In the genomic region with DNA sequence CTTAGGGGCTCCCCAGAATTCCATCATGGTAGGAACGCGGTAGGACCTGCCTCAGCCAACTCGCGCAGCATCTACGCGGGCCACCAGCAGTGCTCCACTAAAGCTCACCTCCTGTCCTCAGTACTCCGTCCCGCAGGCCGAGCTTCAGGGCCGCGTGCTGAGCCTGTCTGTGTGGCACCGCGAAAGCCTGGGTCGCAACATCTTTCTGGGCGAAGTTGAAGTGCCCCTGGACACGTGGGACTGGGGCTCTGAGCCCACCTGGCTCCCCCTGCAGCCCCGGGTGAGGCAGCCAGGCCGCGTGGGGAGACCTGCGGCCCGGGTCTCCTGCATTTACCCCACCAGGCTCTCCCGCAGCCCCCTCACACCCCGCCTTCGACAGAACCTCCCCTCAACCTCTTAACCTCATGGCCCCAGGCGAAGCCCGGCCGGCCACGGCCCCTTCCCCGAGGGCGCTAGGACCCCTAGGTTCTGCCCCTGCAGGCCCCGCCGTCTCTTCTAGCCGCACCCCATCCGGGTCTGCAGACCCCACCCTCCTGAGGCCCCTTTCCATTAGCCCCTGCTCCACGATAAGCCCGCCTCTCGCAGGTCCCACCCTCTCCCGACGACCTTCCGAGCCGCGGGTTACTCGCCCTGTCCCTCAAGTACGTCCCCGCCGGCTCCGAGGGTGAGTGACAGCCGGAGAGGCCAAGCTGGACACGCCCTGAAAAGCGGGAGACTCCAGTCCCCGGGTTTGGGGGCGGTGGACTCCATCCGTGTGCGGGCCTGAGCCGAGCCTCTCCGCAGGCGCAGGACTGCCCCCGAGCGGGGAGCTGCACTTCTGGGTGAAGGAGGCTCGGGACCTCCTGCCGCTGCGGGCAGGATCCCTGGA, we compare ENCODE assay signal across 10 cellular contexts. TPM values are rescaled to one million over a fixed set of nuclear protein-coding genes. Genes with fewer than 3 reads are reported as not detected.
A peak's percentile ranks its signal among the peaks of the same experiment; 100 is the strongest.
DNase-seq lines count a peak whose midpoint lies in the region; ATAC-seq and TF ChIP-seq lines count a peak whose summit lies in the region.
"Had no signal": no experiment of that assay in that cellular context is flagged by ENCODE, and none has a peak within 500 bp of the region (broad histone marks: within the 10 kb centered on the region; RNA-seq: fewer than 3 reads in every experiment).

No MANE protein-coding gene starts in this region.

- 0 out of 2 replicates have a peak, but pooled peaks have one; percentile 4 for TF ChIP-seq CTCF in BJ (IDR thresholded peaks at IDR 0.05; ENCODE audit: insufficient read depth, low read depth, low read length)
- TF ChIP-seq CTCF in WERI-Rb-1 (IDR thresholded peaks at IDR 0.05; ENCODE audit: low read depth, low read length), result no peak
- TF ChIP-seq CTCF in osteocyte (IDR thresholded peaks at IDR 0.05), result no peak

- H3K27me3 Mint-ChIP-seq in osteocyte (ENCODE audit: unreplicated experiment), result no peaks in the 10 kb centered on the region
- no peaks in the 10 kb centered on the region for H3K27me3 Mint-ChIP-seq in activated CD8-positive, alpha-beta memory T cell treated with anti-CD3 and anti-CD28 coated beads, Interleukin-2, amount 10 ng/mL, durations not matched to agents 7 days and 5 days

- CTCF ChIA-PET in BJ (lab: Yijun Ruan, JAX), result interaction anchor here (0.7 to 4.1 kb wide), 5 partner anchors 17 to 53 kb away, joined by 3 to 37 read pairs (median 4); no protein-coding TSS in a partner anchor
- CTCF ChIA-PET in activated CD8-positive, alpha-beta memory T cell treated with anti-CD3 and anti-CD28 coated beads, Interleukin-2, amount 10 ng/mL, durations not matched to agents 7 days and 5 days (lab: Charles Lee), result interaction anchor here (1.1 to 1.4 kb wide), 2 partner anchors 10 to 18 kb away, joined by 3 to 4 read pairs; partner anchors contain the start of gene SYTL1

- no peaks in the 10 kb centered on the region for H3K9me3 Mint-ChIP-seq in osteocyte (ENCODE audit: unreplicated experiment)
- no peaks in the 10 kb centered on the region for H3K9me3 Mint-ChIP-seq in activated CD8-positive, alpha-beta memory T cell treated with anti-CD3 and anti-CD28 coated beads, Interleukin-2, amount 10 ng/mL, durations not matched to agents 7 days and 5 days (ENCODE audit: low read depth)

- DNase-seq in BJ (ENCODE audit: low read depth) (no peak), WERI-Rb-1 (no peak), left ventricle myocardium superior (peak; percentile 79), osteocyte (ENCODE audit: extremely low spot score, unreplicated experiment) (no peak), NCI-H2081 (lab: John Stamatoyannopoulos, UW) (no peak)
- no peak for DNase-seq in activated CD8-positive, alpha-beta memory T cell treated with anti-CD3 and anti-CD28 coated beads, Interleukin-2, amount 10 ng/mL, durations not matched to agents 7 days and 5 days
- DNase-seq: BE2C had no signal

- intact Hi-C loops in left ventricle myocardium superior (cut with micrococcal nuclease), result no loop called here

- no peak overlapping the region for H3K27ac Mint-ChIP-seq in osteocyte (ENCODE audit: unreplicated experiment)
- H3K27ac Mint-ChIP-seq in activated CD8-positive, alpha-beta memory T cell treated with anti-CD3 and anti-CD28 coated beads, Interleukin-2, amount 10 ng/mL, durations not matched to agents 7 days and 5 days, result no peak overlapping the region

- H3K4me1 Mint-ChIP-seq in osteocyte (ENCODE audit: unreplicated experiment), result peaks cover 14% of the 10 kb centered on the region
- H3K4me1 Mint-ChIP-seq in activated CD8-positive, alpha-beta memory T cell treated with anti-CD3 and anti-CD28 coated beads, Interleukin-2, amount 10 ng/mL, durations not matched to agents 7 days and 5 days, result peaks cover 13% of the 10 kb centered on the region

- H3K4me3 ChIP-seq in BJ (ENCODE audit: low read depth, low read length) (no peak overlapping the region), WERI-Rb-1 (ENCODE audit: low read depth, low read length) (no peak overlapping the region)

- peak overlapping the region; percentile 51 for H3K27ac ChIP-seq in WERI-Rb-1
- H3K27ac ChIP-seq: pancreas had no signal

- POLR2A ChIA-PET in BJ (lab: Charles Lee), result no interaction called here

- no peaks in the 10 kb centered on the region for H3K27me3 ChIP-seq in BJ (ENCODE audit: control insufficient read depth, insufficient read depth, low read length)
- H3K27me3 ChIP-seq in WERI-Rb-1 (ENCODE audit: insufficient read depth, low read depth, severe bottlenecking), result no peaks in the 10 kb centered on the region
- H3K27me3 ChIP-seq: BE2C, pancreas had no signal

- ATAC-seq in left ventricle myocardium superior, result peak; percentile 57
- ATAC-seq in activated CD8-positive, alpha-beta memory T cell treated with anti-CD3 and anti-CD28 coated beads, Interleukin-2, amount 10 ng/mL, durations not matched to agents 7 days and 5 days, result no peak
- ATAC-seq in GM21576 (IDR thresholded peaks at IDR 0.05; ENCODE audit: unreplicated experiment), result no peak
- no peak for ATAC-seq in HG03097 (IDR thresholded peaks at IDR 0.05; ENCODE audit: low FRiP score, unreplicated experiment)

- peak overlapping the region; percentile 26 for H3K4me3 Mint-ChIP-seq in osteocyte (ENCODE audit: unreplicated experiment)
- no peak overlapping the region for H3K4me3 Mint-ChIP-seq in activated CD8-positive, alpha-beta memory T cell treated with anti-CD3 and anti-CD28 coated beads, Interleukin-2, amount 10 ng/mL, durations not matched to agents 7 days and 5 days

- peaks cover 7% of the 10 kb centered on the region for H3K36me3 Mint-ChIP-seq in osteocyte (ENCODE audit: unreplicated experiment)
- H3K36me3 Mint-ChIP-seq in activated CD8-positive, alpha-beta memory T cell treated with anti-CD3 and anti-CD28 coated beads, Interleukin-2, amount 10 ng/mL, durations not matched to agents 7 days and 5 days, result peaks cover 5% of the 10 kb centered on the region

- H3K36me3 ChIP-seq in BJ (ENCODE audit: control insufficient read depth, insufficient read depth, low read length) (peaks cover 11% of the 10 kb centered on the region), WERI-Rb-1 (peaks cover 15% of the 10 kb centered on the region)
- H3K36me3 ChIP-seq: BE2C, pancreas had no signal

- H3K9me3 ChIP-seq in WERI-Rb-1 (ENCODE audit: severe bottlenecking), result no peaks in the 10 kb centered on the region
- H3K9me3 ChIP-seq: BE2C, pancreas had no signal

RNA-seq across cellular contexts. Expression of gene SYTL1, which starts 9.1 kb away (rescaled TPM):
- 0.20 and 0.23 TPM in 2 replicates for polyA plus RNA-seq in BJ (2011; rRNA removed)
- polyA minus RNA-seq in BJ (2011; rRNA and poly(A)+ RNA removed), result 0.10 TPM in 1 of 2 replicates, not detected in the other
- total RNA-seq in left ventricle myocardium superior (1.1 TPM), osteocyte (0.46 and 0.97 TPM in 2 replicates)
- total RNA-seq in activated CD8-positive, alpha-beta memory T cell treated with anti-CD3 and anti-CD28 coated beads, Interleukin-2, amount 10 ng/mL, durations not matched to agents 7 days and 5 days, result 10 to 100 TPM; 60.7 to 85.3 TPM

RNA-seq across cellular contexts. Expression of gene MAP3K6, which starts 15.9 kb away (rescaled TPM):
- 9.3 and 18.0 TPM in 2 replicates for polyA plus RNA-seq in BJ (2011; rRNA removed)
- polyA minus RNA-seq in BJ (2011; rRNA and poly(A)+ RNA removed), result 12.4 and 12.5 TPM in 2 replicates
- 46.6 TPM for total RNA-seq in left ventricle myocardium superior
- total RNA-seq in osteocyte, result 43.0 and 48.2 TPM in 2 replicates
- 10 to 100 TPM in 1 of 2 experiments, 1 to 10 TPM in 1; 7.4 to 10.6 TPM for total RNA-seq in activated CD8-positive, alpha-beta memory T cell treated with anti-CD3 and anti-CD28 coated beads, Interleukin-2, amount 10 ng/mL, durations not matched to agents 7 days and 5 days

RNA-seq across cellular contexts. Expression of gene FCN3, which starts 23.7 kb away (rescaled TPM):
- not detected in 2 replicates for polyA plus RNA-seq in BJ (2011; rRNA removed)
- not detected in 2 replicates for polyA minus RNA-seq in BJ (2011; rRNA and poly(A)+ RNA removed)
- total RNA-seq in left ventricle myocardium superior (19.3 TPM), osteocyte (not detected in 2 replicates)
- total RNA-seq in activated CD8-positive, alpha-beta memory T cell treated with anti-CD3 and anti-CD28 coated beads, Interleukin-2, amount 10 ng/mL, durations not matched to agents 7 days and 5 days, result not detected

RNA-seq across cellular contexts. Expression of gene TMEM222, which starts 28.9 kb away (rescaled TPM):
- 39.4 and 76.2 TPM in 2 replicates for polyA plus RNA-seq in BJ (2011; rRNA removed)
- polyA minus RNA-seq in BJ (2011; rRNA and poly(A)+ RNA removed), result 46.8 and 68.3 TPM in 2 replicates
- 19.9 TPM for total RNA-seq in left ventricle myocardium superior
- 46.5 and 47.1 TPM in 2 replicates for total RNA-seq in osteocyte
- 10 to 100 TPM; 31.0 to 44.2 TPM for total RNA-seq in activated CD8-positive, alpha-beta memory T cell treated with anti-CD3 and anti-CD28 coated beads, Interleukin-2, amount 10 ng/mL, durations not matched to agents 7 days and 5 days

RNA-seq across cellular contexts. Expression of gene CD164L2, which starts 32.2 kb away (rescaled TPM):
- not detected in 2 replicates for polyA plus RNA-seq in BJ (2011; rRNA removed)
- polyA minus RNA-seq in BJ (2011; rRNA and poly(A)+ RNA removed), result not detected in 2 replicates
- total RNA-seq in left ventricle myocardium superior, result not detected
- not detected in 2 replicates for total RNA-seq in osteocyte
- total RNA-seq in activated CD8-positive, alpha-beta memory T cell treated with anti-CD3 and anti-CD28 coated beads, Interleukin-2, amount 10 ng/mL, durations not matched to agents 7 days and 5 days, result not detected

Comparison
In these comparisons a context has a peak if more than half of its experiments do, and no peak if none do; other contexts are left out.
1. RNA of gene SYTL1, which starts 9.1 kb away (total RNA-seq): 60.7 to 85.3 TPM in activated CD8-positive, alpha-beta memory T cell treated with anti-CD3 and anti-CD28 coated beads, Interleukin-2, amount 10 ng/mL, durations not matched to agents 7 days and 5 days; 1.1 TPM in left ventricle myocardium superior (single experiment) and 0.46 to 0.97 TPM in osteocyte; every median in the first group is over 10 times any median in the second.
2. RNA of gene FCN3, which starts 23.7 kb away (total RNA-seq): 19.3 TPM in left ventricle myocardium superior (single experiment); not detected in osteocyte and not detected in activated CD8-positive, alpha-beta memory T cell treated with anti-CD3 and anti-CD28 coated beads, Interleukin-2, amount 10 ng/mL, durations not matched to agents 7 days and 5 days; every median in the first group is over 10 times any median in the second.